8 cellular contexts compared by ENCODE assay signal in the genomic region with DNA sequence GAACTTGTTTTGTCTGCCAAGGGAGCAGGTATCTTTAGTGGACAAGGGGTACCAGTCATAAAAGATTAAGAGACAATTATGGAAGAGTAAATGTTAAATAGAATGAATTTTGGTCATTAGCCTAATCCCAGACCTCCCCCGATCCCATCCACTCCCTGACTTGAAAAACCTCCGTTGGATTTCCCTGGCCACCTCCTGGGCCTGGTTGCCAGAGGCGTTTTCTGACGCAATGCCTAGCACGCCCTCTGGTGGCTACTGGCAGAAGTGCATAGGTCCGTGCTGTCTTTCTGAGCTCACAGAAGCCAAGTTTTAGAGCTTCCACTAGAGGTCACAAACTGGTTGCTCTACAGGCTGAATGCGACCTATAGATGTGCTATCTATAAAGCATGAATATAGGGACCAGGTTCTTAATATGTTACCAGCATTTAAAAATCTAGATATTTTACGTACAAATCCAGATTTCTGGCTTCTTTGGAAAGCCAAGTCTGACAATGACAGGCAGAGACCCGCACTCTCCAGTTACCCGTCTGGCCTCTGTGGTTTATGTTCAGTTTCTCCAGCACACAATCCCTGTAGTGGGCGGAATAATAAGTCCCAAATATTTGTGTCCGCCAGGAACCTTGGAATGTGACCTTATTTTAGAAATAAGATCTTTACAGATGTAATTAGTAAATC. TPM values are rescaled to one million over a fixed set of nuclear protein-coding genes. Genes with fewer than 3 reads are reported as not detected.
DNase-seq lines count a peak whose midpoint lies in the region; ATAC-seq and TF ChIP-seq lines count a peak whose summit lies in the region.

No MANE protein-coding gene starts in this region.

- H3K27ac ChIP-seq in right atrium auricular region, result no peak overlapping the region

- no peaks in the 10 kb centered on the region for H3K27me3 ChIP-seq in right atrium auricular region

- ATAC-seq in HG02610 (IDR thresholded peaks at IDR 0.05; ENCODE audit: unreplicated experiment), result peak; percentile 44
- no peak for ATAC-seq in HG03457 (IDR thresholded peaks at IDR 0.05; ENCODE audit: unreplicated experiment)

- peak; percentile 83 for DNase-seq in DMS153 (lab: John Stamatoyannopoulos, UW)
- peak; percentile 83 to 88 for DNase-seq in NCI-H2081 (lab: John Stamatoyannopoulos, UW)
- peak; percentile 60 for DNase-seq in T-helper 22 cell (ENCODE audit: low read depth)
- peak in 57 of 58 donors; percentile 32 to 98 (median 87) for DNase-seq in anterior cingulate cortex (lab: John Stamatoyannopoulos, UW)
- DNase-seq in right atrium auricular region (ENCODE audit: low spot score), result peak; percentile 95
- peak; percentile 62 for DNase-seq in retinal pigment epithelial cell (ENCODE audit: low read depth)

- H3K36me3 ChIP-seq in right atrium auricular region, result no peaks in the 10 kb centered on the region

- H3K4me1 ChIP-seq in right atrium auricular region, result no peaks in the 10 kb centered on the region

- TF ChIP-seq CTCF in right atrium auricular region (IDR thresholded peaks at IDR 0.05), result peak; percentile 98 to 99
- TF ChIP-seq CTCF in retinal pigment epithelial cell (conservative IDR thresholded peaks at IDR 0.05; ENCODE audit: low read depth, low read length), result peak; percentile 100

- no peaks in the 10 kb centered on the region for H3K9me3 ChIP-seq in right atrium auricular region

- H3K4me3 ChIP-seq in right atrium auricular region (no peak overlapping the region), retinal pigment epithelial cell (ENCODE audit: low read length) (no peak overlapping the region)

RNA-seq across cellular contexts. Expression of a gene that starts 39.8 kb away (rescaled TPM):
- 10 to 100 TPM; 19.3 to 19.8 TPM for total RNA-seq in right atrium auricular region
